In the genomic region with DNA sequence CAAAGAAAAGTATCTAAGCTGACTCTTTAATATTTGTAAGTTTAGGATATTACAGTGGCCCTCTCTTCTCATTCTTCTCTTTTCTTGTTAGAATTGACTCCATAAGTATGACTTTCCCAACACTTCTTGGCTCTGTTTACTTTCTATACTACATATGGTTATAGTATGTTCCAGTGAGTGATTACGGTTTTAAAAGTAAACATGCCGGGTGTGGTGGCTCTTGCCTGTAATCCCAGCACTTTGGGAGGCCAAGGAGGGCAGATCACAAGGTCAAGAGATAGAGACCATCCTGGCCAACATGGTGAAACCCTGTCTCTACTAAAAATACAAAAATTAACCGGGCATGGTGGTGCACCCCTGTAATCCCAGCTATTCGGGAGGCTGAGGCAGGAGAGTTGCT, we compare ENCODE assay signal across 8 cellular contexts. TPM values are rescaled to one million over a fixed set of nuclear protein-coding genes. Genes with fewer than 3 reads are reported as not detected.
DNase-seq lines count a peak whose midpoint lies in the region; ATAC-seq and TF ChIP-seq lines count a peak whose summit lies in the region.
"Not testable (repeated sequence)": the region's sequence is repeated elsewhere in the genome, so short reads cannot be mapped to it uniquely, and the experiment has no call there.

No MANE protein-coding gene starts in this region.

- H3K36me3 ChIP-seq in Karpas-422 (ENCODE audit: insufficient read depth, low read length), result peaks cover 19% of the 10 kb centered on the region

- not testable (repeated sequence) for H3K9me3 ChIP-seq in Karpas-422 (ENCODE audit: low read length)

- not testable (repeated sequence) for H3K9ac ChIP-seq in Karpas-422 (ENCODE audit: low read length)

- H3K27ac Mint-ChIP-seq in CD14-positive monocyte, result peak overlapping the region in 6 of 7 donors; percentile 61 to 93 (median 74)
- not testable (repeated sequence) for H3K27ac Mint-ChIP-seq in T-helper 2 cell treated with Interferon-gamma antibody and Interleukin-4, amounts not matched to agents 5 μg/mL and 100 μg/mL, for 36 hours
- peak overlapping the region; percentile 71 for H3K27ac Mint-ChIP-seq in activated T-cell treated with anti-CD3 and anti-CD28 coated beads, Interleukin-2, amount 50 U/mL, for 24 hours
- peak overlapping the region; percentile 18 for H3K27ac Mint-ChIP-seq in activated naive CD8-positive, alpha-beta T cell treated with anti-CD3 and anti-CD28 coated beads, Interleukin-2, amount 10 ng/mL, durations not matched to agents 7 days and 5 days
- H3K27ac Mint-ChIP-seq in dendritic cell treated with granulocyte-macrophage colony-stimulating factor and Interleukin-4, amounts not matched to agents 40 ng/mL and 50 ng/mL, for 4 days, result peak overlapping the region; percentile 30
- peak overlapping the region; percentile 87 to 93 for H3K27ac Mint-ChIP-seq in natural killer cell
- peak overlapping the region; percentile 22 for H3K27ac Mint-ChIP-seq in stimulated activated naive B cell treated with anti-CD40 and anti-IgM and Interleukin-4, amounts not matched to agents 10 μg/mL and 1 μg/mL and 100 μg/mL, for 72 hours

- H3K4me1 Mint-ChIP-seq in CD14-positive monocyte, result peaks cover 43% of the 10 kb centered on the region
- H3K4me1 Mint-ChIP-seq in T-helper 2 cell treated with Interferon-gamma antibody and Interleukin-4, amounts not matched to agents 5 μg/mL and 100 μg/mL, for 36 hours (ENCODE audit: low read depth), result peaks cover 46% of the 10 kb centered on the region
- peaks cover 56% of the 10 kb centered on the region for H3K4me1 Mint-ChIP-seq in activated T-cell treated with anti-CD3 and anti-CD28 coated beads, Interleukin-2, amount 50 U/mL, for 24 hours (ENCODE audit: low read depth)
- peaks cover 37% of the 10 kb centered on the region for H3K4me1 Mint-ChIP-seq in activated naive CD8-positive, alpha-beta T cell treated with anti-CD3 and anti-CD28 coated beads, Interleukin-2, amount 10 ng/mL, durations not matched to agents 7 days and 5 days
- H3K4me1 Mint-ChIP-seq in dendritic cell treated with granulocyte-macrophage colony-stimulating factor and Interleukin-4, amounts not matched to agents 40 ng/mL and 50 ng/mL, for 4 days (ENCODE audit: low read depth), result peaks cover 27% of the 10 kb centered on the region
- peaks cover 42 to 43% of the 10 kb centered on the region in 2 donors for H3K4me1 Mint-ChIP-seq in natural killer cell
- peaks cover 17 to 23% of the 10 kb centered on the region in 2 donors for H3K4me1 Mint-ChIP-seq in stimulated activated naive B cell treated with anti-CD40 and anti-IgM and Interleukin-4, amounts not matched to agents 10 μg/mL and 1 μg/mL and 100 μg/mL, for 72 hours

- H2AFZ ChIP-seq in Karpas-422 (ENCODE audit: low read length), result not testable (repeated sequence)

- 0 out of 2 replicates have a peak overlapping the region, but pooled peaks have one; percentile 31 for H3K27ac ChIP-seq in Karpas-422 (ENCODE audit: low read length)

- H3K27me3 Mint-ChIP-seq in CD14-positive monocyte (ENCODE audit: low read depth in 3 of 3); T-helper 2 cell treated with Interferon-gamma antibody and Interleukin-4, amounts not matched to agents 5 μg/mL and 100 μg/mL, for 36 hours (ENCODE audit: low read depth); activated T-cell treated with anti-CD3 and anti-CD28 coated beads, Interleukin-2, amount 50 U/mL, for 24 hours; activated naive CD8-positive, alpha-beta T cell treated with anti-CD3 and anti-CD28 coated beads, Interleukin-2, amount 10 ng/mL, durations not matched to agents 7 days and 5 days; dendritic cell treated with granulocyte-macrophage colony-stimulating factor and Interleukin-4, amounts not matched to agents 40 ng/mL and 50 ng/mL, for 4 days; natural killer cell (ENCODE audit: low read depth in 2 of 2); stimulated activated naive B cell treated with anti-CD40 and anti-IgM and Interleukin-4, amounts not matched to agents 10 μg/mL and 1 μg/mL and 100 μg/mL, for 72 hours: not testable (repeated sequence)

- H3K4me2 ChIP-seq in Karpas-422 (ENCODE audit: low read depth, low read length, poor library complexity, severe bottlenecking), result not testable (repeated sequence)

- not testable (repeated sequence) for H3K9me2 ChIP-seq in Karpas-422 (replicated peaks; ENCODE audit: insufficient read depth, low read length)

- not testable (repeated sequence) for H4K20me1 ChIP-seq in Karpas-422 (ENCODE audit: insufficient read depth, low read depth, low read length)

- not testable (repeated sequence) for DNase-seq in CD14-positive monocyte (ENCODE audit: low spot score); Karpas-422; T-helper 2 cell treated with Interferon-gamma antibody and Interleukin-4, amounts not matched to agents 5 μg/mL and 100 μg/mL, for 36 hours (ENCODE audit: low spot score); activated T-cell treated with anti-CD3 and anti-CD28 coated beads, Interleukin-2, amount 50 U/mL, for 24 hours; activated naive CD8-positive, alpha-beta T cell treated with anti-CD3 and anti-CD28 coated beads, Interleukin-2, amount 10 ng/mL, durations not matched to agents 7 days and 5 days; natural killer cell; stimulated activated naive B cell treated with anti-CD40 and anti-IgM and Interleukin-4, amounts not matched to agents 10 μg/mL and 1 μg/mL and 100 μg/mL, for 72 hours

- POLR2A ChIA-PET in activated naive CD8-positive, alpha-beta T cell treated with anti-CD3 and anti-CD28 coated beads, Interleukin-2, amount 10 ng/mL, durations not matched to agents 7 days and 5 days (lab: Charles Lee), result interaction anchor here (0.7 kb wide), 1 partner anchor 12 kb away, joined by 3 read pairs; no protein-coding TSS in a partner anchor

- TF ChIP-seq CTCF in CD14-positive monocyte (IDR thresholded peaks at IDR 0.05); natural killer cell (IDR thresholded peaks at IDR 0.05): not testable (repeated sequence)

- intact Hi-C loops in CD14-positive monocyte (cut with micrococcal nuclease); dendritic cell treated with granulocyte-macrophage colony-stimulating factor and Interleukin-4, amounts not matched to agents 40 ng/mL and 50 ng/mL, for 4 days (cut with micrococcal nuclease); natural killer cell (cut with micrococcal nuclease): not testable (repeated sequence)

- ATAC-seq in activated naive CD8-positive, alpha-beta T cell treated with anti-CD3 and anti-CD28 coated beads, Interleukin-2, amount 10 ng/mL, durations not matched to agents 7 days and 5 days (ENCODE audit: low read depth); natural killer cell; stimulated activated naive B cell treated with anti-CD40 and anti-IgM and Interleukin-4, amounts not matched to agents 10 μg/mL and 1 μg/mL and 100 μg/mL, for 72 hours (replicated peaks): not testable (repeated sequence)

- H3K36me3 Mint-ChIP-seq in CD14-positive monocyte, result peaks cover 9 to 17% of the 10 kb centered on the region in 2 donors
- H3K36me3 Mint-ChIP-seq in T-helper 2 cell treated with Interferon-gamma antibody and Interleukin-4, amounts not matched to agents 5 μg/mL and 100 μg/mL, for 36 hours (ENCODE audit: low read depth), result peaks cover 23% of the 10 kb centered on the region
- peaks cover 48% of the 10 kb centered on the region for H3K36me3 Mint-ChIP-seq in activated T-cell treated with anti-CD3 and anti-CD28 coated beads, Interleukin-2, amount 50 U/mL, for 24 hours (ENCODE audit: low read depth)
- peaks cover 15% of the 10 kb centered on the region for H3K36me3 Mint-ChIP-seq in activated naive CD8-positive, alpha-beta T cell treated with anti-CD3 and anti-CD28 coated beads, Interleukin-2, amount 10 ng/mL, durations not matched to agents 7 days and 5 days
- H3K36me3 Mint-ChIP-seq in dendritic cell treated with granulocyte-macrophage colony-stimulating factor and Interleukin-4, amounts not matched to agents 40 ng/mL and 50 ng/mL, for 4 days (ENCODE audit: low read depth), result peaks cover 34% of the 10 kb centered on the region
- H3K36me3 Mint-ChIP-seq in natural killer cell, result not testable (repeated sequence)
- peaks cover 7 to 24% of the 10 kb centered on the region in 2 donors for H3K36me3 Mint-ChIP-seq in stimulated activated naive B cell treated with anti-CD40 and anti-IgM and Interleukin-4, amounts not matched to agents 10 μg/mL and 1 μg/mL and 100 μg/mL, for 72 hours

- not testable (repeated sequence) for H3K4me3 Mint-ChIP-seq in CD14-positive monocyte; activated T-cell treated with anti-CD3 and anti-CD28 coated beads, Interleukin-2, amount 50 U/mL, for 24 hours; dendritic cell treated with granulocyte-macrophage colony-stimulating factor and Interleukin-4, amounts not matched to agents 40 ng/mL and 50 ng/mL, for 4 days; stimulated activated naive B cell treated with anti-CD40 and anti-IgM and Interleukin-4, amounts not matched to agents 10 μg/mL and 1 μg/mL and 100 μg/mL, for 72 hours
- H3K4me3 Mint-ChIP-seq in T-helper 2 cell treated with Interferon-gamma antibody and Interleukin-4, amounts not matched to agents 5 μg/mL and 100 μg/mL, for 36 hours, result peak overlapping the region; percentile 16
- peak overlapping the region; percentile 0 for H3K4me3 Mint-ChIP-seq in activated naive CD8-positive, alpha-beta T cell treated with anti-CD3 and anti-CD28 coated beads, Interleukin-2, amount 10 ng/mL, durations not matched to agents 7 days and 5 days
- peak overlapping the region; percentile 91 for H3K4me3 Mint-ChIP-seq in natural killer cell

- H3K4me3 ChIP-seq in Karpas-422 (ENCODE audit: low read length), result not testable (repeated sequence)

- H3K9me3 Mint-ChIP-seq in CD14-positive monocyte; T-helper 2 cell treated with Interferon-gamma antibody and Interleukin-4, amounts not matched to agents 5 μg/mL and 100 μg/mL, for 36 hours; activated T-cell treated with anti-CD3 and anti-CD28 coated beads, Interleukin-2, amount 50 U/mL, for 24 hours; activated naive CD8-positive, alpha-beta T cell treated with anti-CD3 and anti-CD28 coated beads, Interleukin-2, amount 10 ng/mL, durations not matched to agents 7 days and 5 days; dendritic cell treated with granulocyte-macrophage colony-stimulating factor and Interleukin-4, amounts not matched to agents 40 ng/mL and 50 ng/mL, for 4 days; natural killer cell; stimulated activated naive B cell treated with anti-CD40 and anti-IgM and Interleukin-4, amounts not matched to agents 10 μg/mL and 1 μg/mL and 100 μg/mL, for 72 hours: not testable (repeated sequence)

- H3K27me3 ChIP-seq in Karpas-422 (ENCODE audit: low read length), result not testable (repeated sequence)

- H3K79me2 ChIP-seq in Karpas-422 (ENCODE audit: low read length), result peaks cover 74% of the 10 kb centered on the region

- H3K4me1 ChIP-seq in Karpas-422 (ENCODE audit: low read length), result peaks cover 43% of the 10 kb centered on the region

RNA-seq across cellular contexts. Expression of gene UBR2, which starts 3.4 kb away (rescaled TPM):
- 10 to 100 TPM in 1 of 2 donors, 1 to 10 TPM in 1; 9.0 to 12.8 TPM for polyA plus RNA-seq in CD14-positive monocyte
- total RNA-seq in Karpas-422 (2014; rRNA removed; shearing (Covaris generic); ENCODE audit: low replicate concordance), result 22.6 and 28.4 TPM in 2 replicates
- 10 to 100 TPM; 37.2 to 38.6 TPM for total RNA-seq in activated naive CD8-positive, alpha-beta T cell treated with anti-CD3 and anti-CD28 coated beads, Interleukin-2, amount 10 ng/mL, durations not matched to agents 7 days and 5 days
- total RNA-seq in natural killer cell, result 10 to 100 TPM; 44.9 to 57.3 (median 53.2) TPM
